8 cellular contexts compared by ENCODE assay signal in genomic region chr13:32538234-32538620, GRCh38. TPM values are rescaled to one million over a fixed set of nuclear protein-coding genes. Genes with fewer than 3 reads are reported as not detected.
DNase-seq lines count a peak whose midpoint lies in the region; ATAC-seq and TF ChIP-seq lines count a peak whose summit lies in the region.

No MANE protein-coding gene starts in this region.

- H3K27ac ChIP-seq in adrenal gland: peak overlapping the region; percentile 82 to 96 (median 95)
- peak overlapping the region; percentile 96 for H3K27ac ChIP-seq in hepatocyte

- peak overlapping the region; percentile 89 for H3K4me2 ChIP-seq in hepatocyte
- H3K4me2 ChIP-seq in skeletal muscle satellite cell (ENCODE audit: low read length): peak overlapping the region; percentile 75

- H2AFZ ChIP-seq in hepatocyte: peak overlapping the region; percentile 66

- H3K9me3 ChIP-seq in adrenal gland (replicated peaks in 1 of 3) (no peaks in the 10 kb centered on the region), hepatocyte (ENCODE audit: low read depth) (no peaks in the 10 kb centered on the region), skeletal muscle satellite cell (replicated peaks; ENCODE audit: low read length) (no peaks in the 10 kb centered on the region)

- WGBS in adrenal gland, 4 donors: 0 to 1% (median 0%) methylated on average over 16 to 20 of the region's 20 CpGs
- WGBS in hepatocyte (ENCODE audit: low lambda C conversion rate, missing lambda C conversion rate): 1% methylated on average over 20 of the region's 20 CpGs

- H3K4me3 ChIP-seq in adrenal gland: peak overlapping the region; percentile 64 to 94 (median 89)
- peak overlapping the region; percentile 50 for H3K4me3 ChIP-seq in hepatocyte
- H3K4me3 ChIP-seq in skeletal muscle satellite cell (ENCODE audit: low read length): peak overlapping the region; percentile 92

- no peak for TF ChIP-seq CTCF in adrenal gland (IDR thresholded peaks at IDR 0.05)
- TF ChIP-seq CTCF in hepatocyte (IDR thresholded peaks at IDR 0.05; ENCODE audit: poor library complexity): no peak

- TF ChIP-seq RAD21 in Ishikawa (IDR thresholded peaks at IDR 0.05; ENCODE audit: low read depth): no peak

- intact Hi-C loops in adrenal gland (cut with DNase I): loop anchor here in 1 of 2 donors (10.0 kb wide), 1 partner anchor 113 kb away; the partner anchor contains the start of gene N4BP2L1

- no peak for TF ChIP-seq POLR2A in adrenal gland (IDR thresholded peaks at IDR 0.05)

- peak; percentile 78 for ATAC-seq in GM21786 (IDR thresholded peaks at IDR 0.05; ENCODE audit: unreplicated experiment)

- H3K4me1 ChIP-seq in adrenal gland (replicated peaks in 1 of 2): peaks cover 19 to 39% of the 10 kb centered on the region in 2 donors
- H3K4me1 ChIP-seq in hepatocyte (ENCODE audit: insufficient read depth): peaks cover 23% of the 10 kb centered on the region
- H3K4me1 ChIP-seq in skeletal muscle satellite cell (ENCODE audit: control insufficient read depth, insufficient read depth, low read length): peaks cover 11% of the 10 kb centered on the region

- H3K27me3 ChIP-seq in adrenal gland: no peaks in the 10 kb centered on the region
- H3K27me3 ChIP-seq in hepatocyte: no peaks in the 10 kb centered on the region
- H3K27me3 ChIP-seq in skeletal muscle satellite cell (ENCODE audit: control insufficient read depth, insufficient read depth, low read length): no peaks in the 10 kb centered on the region

- H3K79me2 ChIP-seq in hepatocyte: peaks cover 51% of the 10 kb centered on the region

- DNase-seq in NCI-H2227 treated with DMSO at 0.1 percent for 48 hours (lab: John Stamatoyannopoulos, UW) (peak; percentile 13), NCI-H2227 (lab: John Stamatoyannopoulos, UW; ENCODE audit: unreplicated experiment) (no peak), adrenal gland (peak; percentile 49 to 79 (median 60)), hepatocyte (ENCODE audit: low spot score) (peak; percentile 54), DMS79 (lab: John Stamatoyannopoulos, UW) (no peak)

- no peaks in the 10 kb centered on the region for H3K9me2 ChIP-seq in hepatocyte (replicated peaks; ENCODE audit: insufficient read depth)

- TF ChIP-seq EP300 in Ishikawa (IDR thresholded peaks at IDR 0.05; ENCODE audit: borderline replicate concordance): no peak

- no peaks in the 10 kb centered on the region for H4K20me1 ChIP-seq in hepatocyte (ENCODE audit: insufficient read depth, poor library complexity, severe bottlenecking)

- peak overlapping the region; percentile 97 for H3K9ac ChIP-seq in skeletal muscle satellite cell (ENCODE audit: low read depth, low read length)

- H3K36me3 ChIP-seq in adrenal gland (replicated peaks in 1 of 2) (peaks cover 0 to 9% of the 10 kb centered on the region in 2 donors), hepatocyte (replicated peaks; ENCODE audit: insufficient read depth, low read depth) (no peaks in the 10 kb centered on the region), skeletal muscle satellite cell (ENCODE audit: insufficient read depth, low read length) (peaks cover 27% of the 10 kb centered on the region)

TF ChIP-seq in Ishikawa, 13 proteins besides CTCF, POLR2A, EP300 and RAD21:
- TF ChIP-seq TAF1 (IDR thresholded peaks at IDR 0.05; ENCODE audit: low read depth) (no peak; the same call in 1 of the 2 replicates), ZBTB7A (IDR thresholded peaks at IDR 0.05; ENCODE audit: low read depth) (0 out of 2 replicates have a peak, but pooled peaks have one; percentile 9)
TF ChIP-seq in Ishikawa: peak in this region for 1.

RNA-seq across cellular contexts. Expression of gene N4BP2L2, which starts 0.4 kb away (rescaled TPM):
- total RNA-seq in adrenal gland (100 to 1,000 TPM in 5 of 8 donors, 10 to 100 TPM in 3; 34.1 to 321 (median 117) TPM), hepatocyte (106 and 138 TPM in 2 replicates)
- polyA plus RNA-seq in adrenal gland (100 to 1,000 TPM in 2 of 3 donors, 10 to 100 TPM in 1; 82.4 to 152 (median 109) TPM), hepatocyte (102 and 131 TPM in 2 replicates)
- total RNA-seq in skeletal muscle satellite cell (2012; rRNA removed): 55.3 and 65.9 TPM in 2 replicates

RNA-seq across cellular contexts. Expression of gene PDS5B, which starts 48.0 kb away (rescaled TPM):
- total RNA-seq in adrenal gland (10 to 100 TPM; 15.3 to 59.4 (median 31.1) TPM), hepatocyte (34.0 and 36.2 TPM in 2 replicates)
- polyA plus RNA-seq in adrenal gland (10 to 100 TPM in 1 of 3 donors, 1 to 10 TPM in 2; 3.9 to 29.8 (median 9.5) TPM), hepatocyte (12.8 and 16.6 TPM in 2 replicates)
- 14.2 and 14.7 TPM in 2 replicates for total RNA-seq in skeletal muscle satellite cell (2012; rRNA removed)

Comparison
In these comparisons a context has a peak if more than half of its experiments do, and no peak if none do; other contexts are left out.
1. DNase-seq: peak in NCI-H2227 treated with DMSO at 0.1 percent for 48 hours (single experiment), adrenal gland (7 of 7) and hepatocyte (single experiment); none in NCI-H2227 (single experiment) and DMS79 (single experiment).
2. Peak in every context shown above with its lines, with median percentiles within 50 percentile points of each other: H3K4me3 ChIP-seq.